Comparison of ENCODE assay signal across 16 cellular contexts in genomic region chr2:128166954-128167353, GRCh38.
"Had no signal": no experiment of that assay in that cellular context is flagged by ENCODE, and none has a peak within 500 bp of the region (broad histone marks: within the 10 kb centered on the region; RNA-seq: fewer than 3 reads in every experiment).

No MANE protein-coding gene starts in this region.

- DNase-seq: activated CD4-positive, alpha-beta T cell treated with anti-CD3 and anti-CD28 coated beads for 1 hour; activated CD4-positive, alpha-beta T cell treated with anti-CD3 and anti-CD28 coated beads, Interleukin-2, amount 50 U/mL, for 48 hours; activated effector memory CD4-positive, alpha-beta T cell treated with Interleukin-2 at 50 U/mL for 16 hours; activated naive CD4-positive, alpha-beta T cell treated with anti-CD3 and anti-CD28 coated beads, Interleukin-2, amount 50 U/mL, for 16 hours; activated T-cell treated with anti-CD3 and anti-CD28 coated beads, Interleukin-2, amount 50 U/mL, for 4 hours; erythroblast; gastrocnemius medialis; heart left ventricle; lower lobe of right lung; sigmoid colon; stimulated activated CD4-positive, alpha-beta T cell treated with anti-CD3 and anti-CD28 coated beads, Interleukin-1b, Interleukin-23, amount 100 ng/mL, for 48 hours; stomach had no signal

- H3K79me2 ChIP-seq: parathyroid adenoma had no signal

- H3K4me2 ChIP-seq: neural progenitor cell had no signal

- H3K27ac ChIP-seq: cardiac muscle cell, gastrocnemius medialis, lower lobe of right lung, neural progenitor cell, parathyroid adenoma, sigmoid colon, thoracic aorta had no signal

- H3K4me3 ChIP-seq: cardiac muscle cell, gastrocnemius medialis, heart left ventricle, lower lobe of right lung, neural progenitor cell, sigmoid colon, stomach, thoracic aorta had no signal

- H3K36me3 ChIP-seq: neural progenitor cell had no signal

- H2AFZ ChIP-seq: neural progenitor cell, parathyroid adenoma had no signal

- H3K4me1 ChIP-seq: gastrocnemius medialis, neural progenitor cell, parathyroid adenoma, sigmoid colon had no signal

- H3K9me3 ChIP-seq: gastrocnemius medialis, heart left ventricle, lower lobe of right lung, sigmoid colon, stomach, thoracic aorta had no signal

- H3K9ac ChIP-seq: neural progenitor cell, parathyroid adenoma had no signal

- H3K27me3 ChIP-seq: cardiac muscle cell, gastrocnemius medialis, heart left ventricle, neural progenitor cell, sigmoid colon, stomach had no signal
